8 cellular contexts compared by ENCODE assay signal in genomic region chr17:44323359-44324091, GRCh38. TPM values are rescaled to one million over a fixed set of nuclear protein-coding genes. Genes with fewer than 3 reads are reported as not detected.
A peak's percentile ranks its signal among the peaks of the same experiment; 100 is the strongest.
DNase-seq lines count a peak whose midpoint lies in the region; ATAC-seq and TF ChIP-seq lines count a peak whose summit lies in the region.

No MANE protein-coding gene starts in this region.

- peak overlapping the region; percentile 72 for H2AFZ ChIP-seq in smooth muscle cell (ENCODE audit: low read depth)

- no peak for ATAC-seq in activated CD8-positive, alpha-beta T cell treated with anti-CD3 and anti-CD28 coated beads for 36 hours
- no peak for ATAC-seq in HG03354 (IDR thresholded peaks at IDR 0.05; ENCODE audit: poor library complexity, severe bottlenecking, unreplicated experiment)

- H3K4me3 Mint-ChIP-seq in activated CD8-positive, alpha-beta T cell treated with anti-CD3 and anti-CD28 coated beads for 36 hours: peak overlapping the region; percentile 85

- no peaks in the 10 kb centered on the region for H3K27me3 ChIP-seq in HAP-1 (ENCODE audit: low read depth)
- H3K27me3 ChIP-seq in iPS DF 6.9 (ENCODE audit: control insufficient read depth, insufficient read depth, low read length): no peaks in the 10 kb centered on the region
- H3K27me3 ChIP-seq in smooth muscle cell (ENCODE audit: low read depth): no peaks in the 10 kb centered on the region

- peaks cover 23% of the 10 kb centered on the region for H3K36me3 Mint-ChIP-seq in activated CD8-positive, alpha-beta T cell treated with anti-CD3 and anti-CD28 coated beads for 36 hours (ENCODE audit: low read depth)

- H3K4me2 ChIP-seq in smooth muscle cell: peak overlapping the region; percentile 98

- H3K27ac ChIP-seq in iPS DF 6.9 (ENCODE audit: low read length) (no peak overlapping the region), smooth muscle cell (ENCODE audit: low read depth) (no peak overlapping the region)

- intact Hi-C loops in activated CD8-positive, alpha-beta T cell treated with anti-CD3 and anti-CD28 coated beads for 36 hours (cut with micrococcal nuclease): no loop called here

- peak overlapping the region; percentile 81 for H3K9ac ChIP-seq in smooth muscle cell (ENCODE audit: low read depth)

- peaks cover 6% of the 10 kb centered on the region for H4K20me1 ChIP-seq in smooth muscle cell (ENCODE audit: low read depth)

- CTCF ChIA-PET in activated CD8-positive, alpha-beta T cell treated with anti-CD3 and anti-CD28 coated beads for 36 hours (lab: Charles Lee): interaction anchor here (0.7 to 3.6 kb wide), 5 partner anchors 22 to 119 kb away, joined by 3 to 21 read pairs (median 3); partner anchors contain the start of gene FAM171A2

- H3K4me3 ChIP-seq in HAP-1 (peak overlapping the region; percentile 88), iPS DF 6.9 (ENCODE audit: low read length) (peak overlapping the region; percentile 73; the same call in 1 of the 2 replicates), smooth muscle cell (peak overlapping the region; percentile 82)

- H3K9me3 ChIP-seq in HAP-1 (no peaks in the 10 kb centered on the region; the same call in 1 of the 2 replicates), iPS DF 6.9 (ENCODE audit: control insufficient read depth, insufficient read depth, low read length) (no peaks in the 10 kb centered on the region), smooth muscle cell (replicated peaks; ENCODE audit: low read depth) (no peaks in the 10 kb centered on the region)

- H3K27me3 Mint-ChIP-seq in activated CD8-positive, alpha-beta T cell treated with anti-CD3 and anti-CD28 coated beads for 36 hours: no peaks in the 10 kb centered on the region

- H3K9me3 Mint-ChIP-seq in activated CD8-positive, alpha-beta T cell treated with anti-CD3 and anti-CD28 coated beads for 36 hours: no peaks in the 10 kb centered on the region

- no peak for TF ChIP-seq CTCF in activated CD8-positive, alpha-beta T cell treated with anti-CD3 and anti-CD28 coated beads for 36 hours (IDR thresholded peaks at IDR 0.05)
- no peak for TF ChIP-seq CTCF in smooth muscle cell (IDR thresholded peaks at IDR 0.05; ENCODE audit: borderline replicate concordance, insufficient read depth, poor library complexity, severe bottlenecking)

- POLR2A ChIA-PET in activated CD8-positive, alpha-beta T cell treated with anti-CD3 and anti-CD28 coated beads for 36 hours (lab: Charles Lee): interaction anchor here (0.8 to 5.3 kb wide), 5 partner anchors 13 to 120 kb away, joined by 3 to 38 read pairs (median 8); partner anchors contain the start of gene UBTF

- peaks cover 29% of the 10 kb centered on the region for H3K4me1 Mint-ChIP-seq in activated CD8-positive, alpha-beta T cell treated with anti-CD3 and anti-CD28 coated beads for 36 hours (ENCODE audit: low read depth)

- peaks cover 16% of the 10 kb centered on the region for H3K79me2 ChIP-seq in smooth muscle cell (ENCODE audit: low read depth)

- peak overlapping the region; percentile 42 for H3K27ac Mint-ChIP-seq in activated CD8-positive, alpha-beta T cell treated with anti-CD3 and anti-CD28 coated beads for 36 hours

- DNase-seq in HAP-1 (ENCODE audit: low spot score in 2 of 2) (no peak), iPS DF 6.9 (ENCODE audit: low read depth, low spot score) (no peak), smooth muscle cell (lab: John Stamatoyannopoulos, UW; ENCODE audit: unreplicated experiment) (no peak), T-helper 9 cell (no peak), NCI-H187 (lab: John Stamatoyannopoulos, UW) (no peak)
- no peak for DNase-seq in activated CD8-positive, alpha-beta T cell treated with anti-CD3 and anti-CD28 coated beads for 36 hours
- DNase-seq in stimulated activated naive CD4-positive, alpha-beta T cell treated with Interleukin-2 at 50 U/mL for 16 hours (lab: John Stamatoyannopoulos, UW): no peak

- H3K36me3 ChIP-seq in HAP-1 (replicated peaks) (peaks cover 39% of the 10 kb centered on the region), iPS DF 6.9 (ENCODE audit: control insufficient read depth, insufficient read depth, low read length) (peaks cover 32% of the 10 kb centered on the region), smooth muscle cell (ENCODE audit: low read depth) (no peaks in the 10 kb centered on the region)

- WGBS in iPS DF 6.9 (ENCODE audit: insufficient coverage, insufficient read length): no CpG with 5 or more reads among the region's 27 CpGs
- 62% methylated on average over 27 of the region's 27 CpGs for WGBS in smooth muscle cell (ENCODE audit: low lambda C conversion rate)

- H3K4me1 ChIP-seq in HAP-1 (peaks cover 13% of the 10 kb centered on the region), iPS DF 6.9 (ENCODE audit: control insufficient read depth, insufficient read depth, low read length) (no peaks in the 10 kb centered on the region), smooth muscle cell (ENCODE audit: low read depth) (peaks cover 12% of the 10 kb centered on the region)

- in situ Hi-C loops in HAP-1 (cut with MboI; ENCODE audit: low sequenced_read_pairs): no loop called here

- peaks cover 3% of the 10 kb centered on the region for H3F3A ChIP-seq in smooth muscle cell (ENCODE audit: low read depth)

RNA-seq across cellular contexts. Expression of gene SLC25A39, which starts 1.1 kb away (rescaled TPM):
- total RNA-seq in activated CD8-positive, alpha-beta T cell treated with anti-CD3 and anti-CD28 coated beads for 36 hours: 100 to 1,000 TPM; 149 to 153 TPM
- 62.6 and 106 TPM in 2 replicates for total RNA-seq in smooth muscle cell
- 147 and 169 TPM in 2 replicates for polyA plus RNA-seq in smooth muscle cell

RNA-seq across cellular contexts. Expression of gene RUNDC3A, which starts 15.1 kb away (rescaled TPM):
- total RNA-seq in activated CD8-positive, alpha-beta T cell treated with anti-CD3 and anti-CD28 coated beads for 36 hours: under 1 TPM in 1 of 2 experiments, not detected in 1; 0.22 TPM
- total RNA-seq in smooth muscle cell: 0.36 and 0.63 TPM in 2 replicates
- 0.21 and 0.84 TPM in 2 replicates for polyA plus RNA-seq in smooth muscle cell

RNA-seq across cellular contexts. Expression of gene GRN, which starts 21.6 kb away (rescaled TPM):
- total RNA-seq in activated CD8-positive, alpha-beta T cell treated with anti-CD3 and anti-CD28 coated beads for 36 hours: 10 to 100 TPM; 34.8 to 35.5 TPM
- 85.9 and 125 TPM in 2 replicates for total RNA-seq in smooth muscle cell
- polyA plus RNA-seq in smooth muscle cell: 322 and 338 TPM in 2 replicates

RNA-seq across cellular contexts. Expression of gene FAM171A2, which starts 40.1 kb away (rescaled TPM):
- under 1 TPM; 0.43 to 0.78 TPM for total RNA-seq in activated CD8-positive, alpha-beta T cell treated with anti-CD3 and anti-CD28 coated beads for 36 hours
- 31.5 TPM in 2 replicates for total RNA-seq in smooth muscle cell
- 28.4 and 28.8 TPM in 2 replicates for polyA plus RNA-seq in smooth muscle cell

RNA-seq across cellular contexts. Expression of gene SLC4A1, which starts 55.6 kb away (rescaled TPM):
- not detected for total RNA-seq in activated CD8-positive, alpha-beta T cell treated with anti-CD3 and anti-CD28 coated beads for 36 hours
- total RNA-seq in smooth muscle cell: not detected in 2 replicates
- not detected in 2 replicates for polyA plus RNA-seq in smooth muscle cell
